ENCODE assay signal across 10 cellular contexts in genomic region chr1:116934586-116935207, GRCh38. TPM values are rescaled to one million over a fixed set of nuclear protein-coding genes. Genes with fewer than 3 reads are reported as not detected.
DNase-seq lines count a peak whose midpoint lies in the region; ATAC-seq and TF ChIP-seq lines count a peak whose summit lies in the region.
"Had no signal": no experiment of that assay in that cellular context is flagged by ENCODE, and none has a peak within 500 bp of the region (broad histone marks: within the 10 kb centered on the region; RNA-seq: fewer than 3 reads in every experiment).

No MANE protein-coding gene starts in this region.

- ATAC-seq in left cardiac atrium (no peak), HG02571 (IDR thresholded peaks at IDR 0.05; ENCODE audit: unreplicated experiment) (no peak)

- no peaks in the 10 kb centered on the region for H3K9me3 ChIP-seq in right atrium auricular region
- H3K9me3 ChIP-seq in OCI-LY7 (ENCODE audit: low read length) = no peaks in the 10 kb centered on the region
- H3K9me3 ChIP-seq in thyroid gland = no peaks in the 10 kb centered on the region

- no peak overlapping the region for H3K4me2 ChIP-seq in OCI-LY7 (ENCODE audit: low read length)

- no peaks in the 10 kb centered on the region for H3K9me3 Mint-ChIP-seq in endothelial cell (ENCODE audit: unreplicated experiment)

- H3K27me3 Mint-ChIP-seq in endothelial cell (ENCODE audit: unreplicated experiment) = peaks cover 3% of the 10 kb centered on the region

- H3K4me3 Mint-ChIP-seq in endothelial cell (ENCODE audit: unreplicated experiment) = no peak overlapping the region

- H4K20me1 ChIP-seq in OCI-LY7 (ENCODE audit: insufficient read depth, low read length) = no peaks in the 10 kb centered on the region

- no peak overlapping the region for H3K4me3 ChIP-seq in right atrium auricular region
- H3K4me3 ChIP-seq in OCI-LY7 (ENCODE audit: low read depth, low read length, poor library complexity, severe bottlenecking) = no peak overlapping the region
- no peak overlapping the region for H3K4me3 ChIP-seq in thyroid gland (replicated peaks in 1 of 3)

- intact Hi-C loops in left cardiac atrium (cut with DNase I) = no loop called here
- intact Hi-C loops in OCI-LY7 (cut with micrococcal nuclease; ENCODE audit: unreplicated experiment) = no loop called here
- intact Hi-C loops in thyroid gland (cut with DNase I) = no loop called here

- WGBS in thyroid gland, 2 donors = 80 to 81% methylated on average over 2 to 3 of the region's 3 CpGs

- H3K36me3 ChIP-seq in right atrium auricular region = no peaks in the 10 kb centered on the region
- H3K36me3 ChIP-seq in OCI-LY7 (ENCODE audit: insufficient read depth, low read length) = no peaks in the 10 kb centered on the region
- no peaks in the 10 kb centered on the region for H3K36me3 ChIP-seq in thyroid gland

- TF ChIP-seq CTCF in right atrium auricular region (IDR thresholded peaks at IDR 0.05) (peak; percentile 25 to 42), OCI-LY7 (conservative IDR thresholded peaks at IDR 0.05; ENCODE audit: low read length) (peak; percentile 72), endothelial cell (IDR thresholded peaks at IDR 0.05; ENCODE audit: unreplicated experiment) (peak; percentile 50), thyroid gland (IDR thresholded peaks at IDR 0.05) (peak in 3 of 6 experiments; percentile 5 to 17 (median 15))

- no TSS peak for BruUV-seq in OCI-LY7 (replicated peaks; lab: Mats Ljungman, UMichigan)

- H3K4me1 ChIP-seq in right atrium auricular region (peaks cover 0 to 10% of the 10 kb centered on the region in 2 donors), OCI-LY7 (ENCODE audit: insufficient read depth, low read length, poor library complexity, severe bottlenecking) (no peaks in the 10 kb centered on the region), thyroid gland (no peaks in the 10 kb centered on the region)

- POLR2A ChIA-PET in OCI-LY7 (lab: Charles Lee) = interaction anchor here (1.1 kb wide), 1 partner anchor 9 kb away, joined by 3 read pairs; no protein-coding TSS in a partner anchor

- no peaks in the 10 kb centered on the region for H3K36me3 Mint-ChIP-seq in endothelial cell (ENCODE audit: low read depth, unreplicated experiment)

- no peak overlapping the region for H2AFZ ChIP-seq in OCI-LY7 (ENCODE audit: low read length)

- no peaks in the 10 kb centered on the region for H3K4me1 Mint-ChIP-seq in endothelial cell (ENCODE audit: unreplicated experiment)

- CTCF ChIA-PET in OCI-LY7 (lab: Charles Lee; ENCODE audit: unreplicated experiment) = no interaction called here

- H3K27ac Mint-ChIP-seq in endothelial cell (ENCODE audit: unreplicated experiment) = no peak overlapping the region

- H3K79me2 ChIP-seq in OCI-LY7 (ENCODE audit: insufficient read depth, low read depth, low read length) = no peaks in the 10 kb centered on the region

- H3K27me3 ChIP-seq in right atrium auricular region = no peaks in the 10 kb centered on the region
- H3K27me3 ChIP-seq in thyroid gland = no peaks in the 10 kb centered on the region

- H3K27ac ChIP-seq in right atrium auricular region (peak overlapping the region in 1 of 2 donors; percentile 31), OCI-LY7 (ENCODE audit: low read depth, low read length, poor library complexity, severe bottlenecking) (no peak overlapping the region), thyroid gland (no peak overlapping the region)

- H3K9me2 ChIP-seq in OCI-LY7 (ENCODE audit: insufficient read depth, low read length) = no peaks in the 10 kb centered on the region

- TF ChIP-seq POLR2A in thyroid gland (IDR thresholded peaks at IDR 0.05) = no peak

- DNase-seq in right atrium auricular region (ENCODE audit: low spot score) = no peak
- no peak for DNase-seq in left cardiac atrium
- peak; percentile 30 for DNase-seq in OCI-LY7 (ENCODE audit: low spot score)
- no peak for DNase-seq in endothelial cell (ENCODE audit: low spot score)
- no peak for DNase-seq in stimulated activated CD4-positive, alpha-beta T cell treated with anti-CD3 and anti-CD28 coated beads, Interleukin-12 subunit alpha, Interleukin-12 subunit beta, amount 100 ng/mL, for 4 hours
- DNase-seq in activated gamma-delta T cell (lab: John Stamatoyannopoulos, UW) = no peak
- DNase-seq in thyroid gland = no peak
- DNase-seq: activated naive CD4-positive, alpha-beta T cell; NK-92 treated with Interleukin-12 subunit alpha and Interleukin-12 subunit beta, amount 100 ng/mL, for 24 hours had no signal

RNA-seq across cellular contexts. Expression of gene PTGFRN, which starts 25.0 kb away (rescaled TPM):
- total RNA-seq in right atrium auricular region (100 to 1,000 TPM; 129 to 141 TPM), left cardiac atrium (100 to 1,000 TPM; 159 to 179 TPM), OCI-LY7 (2022) (not detected in 2 replicates), endothelial cell (ENCODE audit: unreplicated experiment) (23.7 TPM), thyroid gland (10 to 100 TPM; 18.7 to 38.7 (median 27.6) TPM)
- not detected in 2 replicates for total RNA-seq in OCI-LY7 (2014; rRNA removed; shearing (Covaris generic))

Comparison
In these comparisons a context has a peak if more than half of its experiments do, and no peak if none do; other contexts are left out.
1. RNA of gene PTGFRN, which starts 25.0 kb away (total RNA-seq): 159 to 179 TPM in left cardiac atrium, 129 to 141 TPM in right atrium auricular region, 18.7 to 38.7 TPM in thyroid gland and 23.7 TPM in endothelial cell (single experiment); not detected in OCI-LY7; every median in the first group is over 10 times any median in the second.